ENCODE assay signal across 25 cellular contexts in the genomic region with DNA sequence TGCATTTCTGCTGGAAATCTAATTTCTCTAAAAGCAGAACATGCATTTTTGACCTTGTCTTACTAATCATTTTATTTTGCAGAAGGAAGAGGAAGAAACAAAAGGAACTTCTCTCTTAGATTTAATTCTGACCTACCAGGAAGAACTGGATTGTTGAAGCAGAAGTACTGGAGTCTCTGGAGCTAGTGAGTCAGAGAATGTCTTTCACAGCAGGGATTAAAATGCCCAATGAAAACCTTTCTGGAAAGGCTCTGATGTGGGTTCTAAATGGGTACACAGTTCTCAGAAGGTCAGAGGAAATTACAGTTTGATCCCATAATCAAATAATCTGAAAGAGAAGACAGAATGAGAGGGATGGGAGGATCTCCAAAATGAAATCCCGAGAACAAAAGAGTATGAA.
DNase-seq lines count a peak whose midpoint lies in the region; ATAC-seq and TF ChIP-seq lines count a peak whose summit lies in the region.
"Had no signal": no experiment of that assay in that cellular context is flagged by ENCODE, and none has a peak within 500 bp of the region (broad histone marks: within the 10 kb centered on the region; RNA-seq: fewer than 3 reads in every experiment).

No MANE protein-coding gene starts in this region.

- H3K9me3 Mint-ChIP-seq in GM23338, result peaks cover 32% of the 10 kb centered on the region

- H3K36me3 ChIP-seq in GM23338 (ENCODE audit: insufficient read depth) (peaks cover 3% of the 10 kb centered on the region; the same call in 1 of the 2 replicates), lower lobe of right lung (no peaks in the 10 kb centered on the region)
- H3K36me3 ChIP-seq: brain microvascular endothelial cell, vagina had no signal

- H3K4me1 Mint-ChIP-seq in GM23338, result no peaks in the 10 kb centered on the region
- H3K4me1 Mint-ChIP-seq: activated CD4-positive, alpha-beta T cell treated with anti-CD3 and anti-CD28 coated beads for 36 hours had no signal

- H3K36me3 Mint-ChIP-seq in GM23338 (ENCODE audit: low read depth), result peaks cover 19% of the 10 kb centered on the region
- H3K36me3 Mint-ChIP-seq: CD4-positive, CD25-positive, alpha-beta regulatory T cell had no signal

- H3K4me3 ChIP-seq in GM23338, result no peak overlapping the region
- H3K4me3 ChIP-seq in lower lobe of right lung, result no peak overlapping the region
- H3K4me3 ChIP-seq: GM12878, vagina had no signal

- H3K4me1 ChIP-seq in GM23338 (ENCODE audit: insufficient read depth), result no peaks in the 10 kb centered on the region
- H3K4me1 ChIP-seq in lower lobe of right lung, result no peaks in the 10 kb centered on the region
- H3K4me1 ChIP-seq: vagina had no signal

- DNase-seq in CD1c-positive myeloid dendritic cell (ENCODE audit: extremely low spot score), result peak; percentile 79
- no peak for DNase-seq in GM23338 (ENCODE audit: low spot score)
- peak; percentile 18 for DNase-seq in astrocyte of the hippocampus (ENCODE audit: low read depth, low spot score)
- DNase-seq in lower lobe of right lung, result no peak
- DNase-seq in NCI-H187 (lab: John Stamatoyannopoulos, UW), result no peak
- no peak for DNase-seq in cortex of kidney (lab: John Stamatoyannopoulos, UW)
- no peak for DNase-seq in NCI-H345 treated with DMSO at 0.1 percent for 48 hours (lab: John Stamatoyannopoulos, UW; ENCODE audit: unreplicated experiment)
- DNase-seq in left lobe of liver (ENCODE audit: low spot score), result no peak
- DNase-seq: activated CD4-positive, alpha-beta T cell treated with anti-CD3 and anti-CD28 coated beads for 36 hours; activated gamma-delta T cell treated with Interleukin-2 at 50 U/mL for 16 hours; activated T-cell treated with anti-CD3 and anti-CD28 coated beads, Interleukin-2, amount 50 U/mL, for 1 hour; brain microvascular endothelial cell; CD4-positive, CD25-positive, alpha-beta regulatory T cell; effector CD4-positive, alpha-beta T cell; EL; mesenchymal stem cell; NCI-H2029 treated with DMSO at 0.1 percent for 48 hours; NCI-H345; NCI-H748 treated with DMSO at 0.1 percent for 48 hours; RPMI8226; T-helper 17 cell had no signal

- intact Hi-C loops in lower lobe of right lung (cut with DNase I), result no loop called here

- no peak for TF ChIP-seq CTCF in GM23338 (conservative IDR thresholded peaks at IDR 0.05; ENCODE audit: low read depth in 2 of 2)
- TF ChIP-seq CTCF in lower lobe of right lung (IDR thresholded peaks at IDR 0.05), result no peak

- H3K27ac Mint-ChIP-seq in GM23338, result no peak overlapping the region
- H3K27ac Mint-ChIP-seq: activated CD4-positive, alpha-beta T cell treated with anti-CD3 and anti-CD28 coated beads for 36 hours; CD4-positive, CD25-positive, alpha-beta regulatory T cell; progenitor cell of endocrine pancreas; stimulated activated naive CD8-positive, alpha-beta T cell treated with anti-CD3 and anti-CD28 coated beads, Interleukin-15, Interleukin-2, amounts not matched to agents 100 ng/mL and 50 ng/mL, for 24 hours; T-helper 17 cell had no signal

- H3K9me3 ChIP-seq in lower lobe of right lung, result no peaks in the 10 kb centered on the region
- H3K9me3 ChIP-seq: vagina had no signal

- H3K27ac ChIP-seq in GM23338 (ENCODE audit: low read depth) (no peak overlapping the region), lower lobe of right lung (no peak overlapping the region)
- H3K27ac ChIP-seq: brain microvascular endothelial cell, vagina had no signal

- H2AFZ ChIP-seq in GM23338, result peak overlapping the region; percentile 59; the same call in 1 of the 2 replicates

- H3F3A ChIP-seq in GM23338 (replicated peaks; ENCODE audit: low read depth), result no peaks in the 10 kb centered on the region

- H3K4me2 ChIP-seq in GM23338, result no peak overlapping the region

- H3K79me2 ChIP-seq in GM23338 (replicated peaks; ENCODE audit: insufficient read depth), result no peaks in the 10 kb centered on the region

- no peaks in the 10 kb centered on the region for H3K27me3 ChIP-seq in GM23338 (ENCODE audit: insufficient read depth)
- H3K27me3 ChIP-seq in lower lobe of right lung (ENCODE audit: low read depth), result no peaks in the 10 kb centered on the region
- H3K27me3 ChIP-seq: brain microvascular endothelial cell, vagina had no signal

- H4K20me1 ChIP-seq in GM23338 (replicated peaks; ENCODE audit: insufficient read depth), result no peaks in the 10 kb centered on the region

- no peaks in the 10 kb centered on the region for H3K9me2 ChIP-seq in GM23338 (ENCODE audit: insufficient read depth)

- no peak overlapping the region for H3K4me3 Mint-ChIP-seq in GM23338
- H3K4me3 Mint-ChIP-seq: activated CD4-positive, alpha-beta T cell treated with anti-CD3 and anti-CD28 coated beads for 36 hours; CD4-positive, CD25-positive, alpha-beta regulatory T cell; stimulated activated naive CD8-positive, alpha-beta T cell treated with anti-CD3 and anti-CD28 coated beads, Interleukin-15, Interleukin-2, amounts not matched to agents 100 ng/mL and 50 ng/mL, for 24 hours; T-helper 17 cell had no signal

- no peaks in the 10 kb centered on the region for H3K27me3 Mint-ChIP-seq in GM23338 (ENCODE audit: insufficient read depth, low read depth, poor library complexity)

- ATAC-seq in GM23338 (no peak), lower lobe of right lung (peak; percentile 45 to 63), left lobe of liver (no peak)
- ATAC-seq: activated CD4-positive, alpha-beta T cell treated with anti-CD3 and anti-CD28 coated beads for 36 hours; GM12878; T-helper 17 cell had no signal

TF ChIP-seq in GM23338, 12 proteins besides CTCF, POLR2A, EP300 and RAD21:
- TF ChIP-seq, protein P1, sequence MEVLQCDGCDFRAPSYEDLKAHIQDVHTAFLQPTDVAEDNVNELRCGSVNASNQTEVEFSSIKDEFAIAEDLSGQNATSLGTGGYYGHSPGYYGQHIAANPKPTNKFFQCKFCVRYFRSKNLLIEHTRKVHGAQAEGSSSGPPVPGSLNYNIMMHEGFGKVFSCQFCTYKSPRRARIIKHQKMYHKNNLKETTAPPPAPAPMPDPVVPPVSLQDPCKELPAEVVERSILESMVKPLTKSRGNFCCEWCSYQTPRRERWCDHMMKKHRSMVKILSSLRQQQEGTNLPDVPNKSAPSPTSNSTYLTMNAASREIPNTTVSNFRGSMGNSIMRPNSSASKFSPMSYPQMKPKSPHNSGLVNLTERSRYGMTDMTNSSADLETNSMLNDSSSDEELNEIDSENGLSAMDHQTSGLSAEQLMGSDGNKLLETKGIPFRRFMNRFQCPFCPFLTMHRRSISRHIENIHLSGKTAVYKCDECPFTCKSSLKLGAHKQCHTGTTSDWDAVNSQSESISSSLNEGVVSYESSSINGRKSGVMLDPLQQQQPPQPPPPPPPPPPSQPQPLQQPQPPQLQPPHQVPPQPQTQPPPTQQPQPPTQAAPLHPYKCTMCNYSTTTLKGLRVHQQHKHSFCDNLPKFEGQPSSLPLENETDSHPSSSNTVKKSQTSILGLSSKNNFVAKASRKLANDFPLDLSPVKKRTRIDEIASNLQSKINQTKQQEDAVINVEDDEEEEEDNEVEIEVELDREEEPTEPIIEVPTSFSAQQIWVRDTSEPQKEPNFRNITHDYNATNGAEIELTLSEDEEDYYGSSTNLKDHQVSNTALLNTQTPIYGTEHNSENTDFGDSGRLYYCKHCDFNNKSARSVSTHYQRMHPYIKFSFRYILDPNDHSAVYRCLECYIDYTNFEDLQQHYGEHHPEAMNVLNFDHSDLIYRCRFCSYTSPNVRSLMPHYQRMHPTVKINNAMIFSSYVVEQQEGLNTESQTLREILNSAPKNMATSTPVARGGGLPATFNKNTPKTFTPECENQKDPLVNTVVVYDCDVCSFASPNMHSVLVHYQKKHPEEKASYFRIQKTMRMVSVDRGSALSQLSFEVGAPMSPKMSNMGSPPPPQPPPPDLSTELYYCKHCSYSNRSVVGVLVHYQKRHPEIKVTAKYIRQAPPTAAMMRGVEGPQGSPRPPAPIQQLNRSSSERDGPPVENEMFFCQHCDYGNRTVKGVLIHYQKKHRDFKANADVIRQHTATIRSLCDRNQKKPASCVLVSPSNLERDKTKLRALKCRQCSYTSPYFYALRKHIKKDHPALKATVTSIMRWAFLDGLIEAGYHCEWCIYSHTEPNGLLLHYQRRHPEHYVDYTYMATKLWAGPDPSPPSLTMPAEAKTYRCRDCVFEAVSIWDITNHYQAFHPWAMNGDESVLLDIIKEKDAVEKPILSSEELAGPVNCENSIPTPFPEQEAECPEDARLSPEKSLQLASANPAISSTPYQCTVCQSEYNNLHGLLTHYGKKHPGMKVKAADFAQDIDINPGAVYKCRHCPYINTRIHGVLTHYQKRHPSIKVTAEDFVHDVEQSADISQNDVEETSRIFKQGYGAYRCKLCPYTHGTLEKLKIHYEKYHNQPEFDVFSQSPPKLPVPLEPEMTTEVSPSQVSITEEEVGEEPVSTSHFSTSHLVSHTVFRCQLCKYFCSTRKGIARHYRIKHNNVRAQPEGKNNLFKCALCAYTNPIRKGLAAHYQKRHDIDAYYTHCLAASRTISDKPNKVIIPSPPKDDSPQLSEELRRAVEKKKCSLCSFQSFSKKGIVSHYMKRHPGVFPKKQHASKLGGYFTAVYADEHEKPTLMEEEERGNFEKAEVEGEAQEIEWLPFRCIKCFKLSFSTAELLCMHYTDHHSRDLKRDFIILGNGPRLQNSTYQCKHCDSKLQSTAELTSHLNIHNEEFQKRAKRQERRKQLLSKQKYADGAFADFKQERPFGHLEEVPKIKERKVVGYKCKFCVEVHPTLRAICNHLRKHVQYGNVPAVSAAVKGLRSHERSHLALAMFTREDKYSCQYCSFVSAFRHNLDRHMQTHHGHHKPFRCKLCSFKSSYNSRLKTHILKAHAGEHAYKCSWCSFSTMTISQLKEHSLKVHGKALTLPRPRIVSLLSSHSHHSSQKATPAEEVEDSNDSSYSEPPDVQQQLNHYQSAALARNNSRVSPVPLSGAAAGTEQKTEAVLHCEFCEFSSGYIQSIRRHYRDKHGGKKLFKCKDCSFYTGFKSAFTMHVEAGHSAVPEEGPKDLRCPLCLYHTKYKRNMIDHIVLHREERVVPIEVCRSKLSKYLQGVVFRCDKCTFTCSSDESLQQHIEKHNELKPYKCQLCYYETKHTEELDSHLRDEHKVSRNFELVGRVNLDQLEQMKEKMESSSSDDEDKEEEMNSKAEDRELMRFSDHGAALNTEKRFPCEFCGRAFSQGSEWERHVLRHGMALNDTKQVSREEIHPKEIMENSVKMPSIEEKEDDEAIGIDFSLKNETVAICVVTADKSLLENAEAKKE (CRISPR knock-in tag; IDR thresholded peaks at IDR 0.05), result no peak
- TF ChIP-seq POLR2AphosphoS5 (IDR thresholded peaks at IDR 0.05; ENCODE audit: low read depth), result no peak

Comparison
In these comparisons a context has a peak if more than half of its experiments do, and no peak if none do; other contexts are left out.
1. DNase-seq: peak in CD1c-positive myeloid dendritic cell (single experiment) and astrocyte of the hippocampus (single experiment); none in GM23338 (single experiment), lower lobe of right lung (single experiment), NCI-H187 (0 of 2), cortex of kidney (single experiment), NCI-H345 treated with DMSO at 0.1 percent for 48 hours (single experiment) and left lobe of liver (single experiment).
2. ATAC-seq: peak in lower lobe of right lung (2 of 2); none in GM23338 (single experiment) and left lobe of liver (single experiment).